ENCODE assay signal across 1 cellular context in the genomic region with DNA sequence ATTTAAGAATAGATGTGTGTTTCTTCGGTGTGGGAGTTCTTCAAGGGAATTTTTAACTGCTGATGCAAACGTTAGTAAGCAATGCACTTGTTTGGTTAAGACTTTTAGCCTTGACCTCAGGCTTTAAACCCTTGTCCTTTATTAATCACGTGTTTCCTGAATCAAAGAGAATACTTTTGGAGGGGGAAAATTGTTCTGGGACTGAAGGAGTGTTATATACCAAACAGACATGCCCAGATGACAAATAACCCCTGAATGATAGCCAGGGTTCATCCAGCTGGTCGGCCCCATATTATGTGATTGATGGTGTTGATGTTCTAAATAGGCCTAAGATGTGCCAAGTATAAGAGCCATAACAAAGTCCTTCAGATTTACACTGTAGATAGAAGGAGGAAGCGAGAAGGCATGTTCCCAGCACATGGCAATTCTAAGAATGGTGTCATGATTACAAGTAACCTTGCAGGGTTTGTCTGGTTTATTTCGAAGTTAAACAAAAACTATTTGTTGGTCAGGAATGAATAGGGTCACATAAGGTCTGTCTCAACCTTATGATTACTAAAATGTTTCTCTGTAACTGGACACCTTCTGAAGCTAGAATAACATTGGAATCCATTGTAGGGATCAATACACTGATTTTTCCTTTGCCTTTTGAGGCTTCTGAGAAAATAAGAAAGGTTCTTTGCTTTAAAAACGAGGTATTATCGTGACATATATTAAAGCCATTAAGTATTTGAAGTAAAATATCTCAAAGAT.
TF ChIP-seq lines count a peak whose summit lies in the region.

No MANE protein-coding gene starts in this region.

TF ChIP-seq in H1, 55 proteins besides CTCF, POLR2A, EP300 and RAD21 (continued from another document):
- TF ChIP-seq MAFK (IDR thresholded peaks at IDR 0.05; ENCODE audit: low read depth, low read length) (no peak), PHF8 (conservative IDR thresholded peaks at IDR 0.05; ENCODE audit: low read depth, low read length) (no peak), CBX8 (IDR thresholded peaks at IDR 0.05; ENCODE audit: borderline replicate concordance, low read depth, low read length) (no peak), CREB1 (IDR thresholded peaks at IDR 0.05) (no peak), CEBPB (IDR thresholded peaks at IDR 0.05; ENCODE audit: low read depth, low read length) (no peak)
- TF ChIP-seq, protein P1, sequence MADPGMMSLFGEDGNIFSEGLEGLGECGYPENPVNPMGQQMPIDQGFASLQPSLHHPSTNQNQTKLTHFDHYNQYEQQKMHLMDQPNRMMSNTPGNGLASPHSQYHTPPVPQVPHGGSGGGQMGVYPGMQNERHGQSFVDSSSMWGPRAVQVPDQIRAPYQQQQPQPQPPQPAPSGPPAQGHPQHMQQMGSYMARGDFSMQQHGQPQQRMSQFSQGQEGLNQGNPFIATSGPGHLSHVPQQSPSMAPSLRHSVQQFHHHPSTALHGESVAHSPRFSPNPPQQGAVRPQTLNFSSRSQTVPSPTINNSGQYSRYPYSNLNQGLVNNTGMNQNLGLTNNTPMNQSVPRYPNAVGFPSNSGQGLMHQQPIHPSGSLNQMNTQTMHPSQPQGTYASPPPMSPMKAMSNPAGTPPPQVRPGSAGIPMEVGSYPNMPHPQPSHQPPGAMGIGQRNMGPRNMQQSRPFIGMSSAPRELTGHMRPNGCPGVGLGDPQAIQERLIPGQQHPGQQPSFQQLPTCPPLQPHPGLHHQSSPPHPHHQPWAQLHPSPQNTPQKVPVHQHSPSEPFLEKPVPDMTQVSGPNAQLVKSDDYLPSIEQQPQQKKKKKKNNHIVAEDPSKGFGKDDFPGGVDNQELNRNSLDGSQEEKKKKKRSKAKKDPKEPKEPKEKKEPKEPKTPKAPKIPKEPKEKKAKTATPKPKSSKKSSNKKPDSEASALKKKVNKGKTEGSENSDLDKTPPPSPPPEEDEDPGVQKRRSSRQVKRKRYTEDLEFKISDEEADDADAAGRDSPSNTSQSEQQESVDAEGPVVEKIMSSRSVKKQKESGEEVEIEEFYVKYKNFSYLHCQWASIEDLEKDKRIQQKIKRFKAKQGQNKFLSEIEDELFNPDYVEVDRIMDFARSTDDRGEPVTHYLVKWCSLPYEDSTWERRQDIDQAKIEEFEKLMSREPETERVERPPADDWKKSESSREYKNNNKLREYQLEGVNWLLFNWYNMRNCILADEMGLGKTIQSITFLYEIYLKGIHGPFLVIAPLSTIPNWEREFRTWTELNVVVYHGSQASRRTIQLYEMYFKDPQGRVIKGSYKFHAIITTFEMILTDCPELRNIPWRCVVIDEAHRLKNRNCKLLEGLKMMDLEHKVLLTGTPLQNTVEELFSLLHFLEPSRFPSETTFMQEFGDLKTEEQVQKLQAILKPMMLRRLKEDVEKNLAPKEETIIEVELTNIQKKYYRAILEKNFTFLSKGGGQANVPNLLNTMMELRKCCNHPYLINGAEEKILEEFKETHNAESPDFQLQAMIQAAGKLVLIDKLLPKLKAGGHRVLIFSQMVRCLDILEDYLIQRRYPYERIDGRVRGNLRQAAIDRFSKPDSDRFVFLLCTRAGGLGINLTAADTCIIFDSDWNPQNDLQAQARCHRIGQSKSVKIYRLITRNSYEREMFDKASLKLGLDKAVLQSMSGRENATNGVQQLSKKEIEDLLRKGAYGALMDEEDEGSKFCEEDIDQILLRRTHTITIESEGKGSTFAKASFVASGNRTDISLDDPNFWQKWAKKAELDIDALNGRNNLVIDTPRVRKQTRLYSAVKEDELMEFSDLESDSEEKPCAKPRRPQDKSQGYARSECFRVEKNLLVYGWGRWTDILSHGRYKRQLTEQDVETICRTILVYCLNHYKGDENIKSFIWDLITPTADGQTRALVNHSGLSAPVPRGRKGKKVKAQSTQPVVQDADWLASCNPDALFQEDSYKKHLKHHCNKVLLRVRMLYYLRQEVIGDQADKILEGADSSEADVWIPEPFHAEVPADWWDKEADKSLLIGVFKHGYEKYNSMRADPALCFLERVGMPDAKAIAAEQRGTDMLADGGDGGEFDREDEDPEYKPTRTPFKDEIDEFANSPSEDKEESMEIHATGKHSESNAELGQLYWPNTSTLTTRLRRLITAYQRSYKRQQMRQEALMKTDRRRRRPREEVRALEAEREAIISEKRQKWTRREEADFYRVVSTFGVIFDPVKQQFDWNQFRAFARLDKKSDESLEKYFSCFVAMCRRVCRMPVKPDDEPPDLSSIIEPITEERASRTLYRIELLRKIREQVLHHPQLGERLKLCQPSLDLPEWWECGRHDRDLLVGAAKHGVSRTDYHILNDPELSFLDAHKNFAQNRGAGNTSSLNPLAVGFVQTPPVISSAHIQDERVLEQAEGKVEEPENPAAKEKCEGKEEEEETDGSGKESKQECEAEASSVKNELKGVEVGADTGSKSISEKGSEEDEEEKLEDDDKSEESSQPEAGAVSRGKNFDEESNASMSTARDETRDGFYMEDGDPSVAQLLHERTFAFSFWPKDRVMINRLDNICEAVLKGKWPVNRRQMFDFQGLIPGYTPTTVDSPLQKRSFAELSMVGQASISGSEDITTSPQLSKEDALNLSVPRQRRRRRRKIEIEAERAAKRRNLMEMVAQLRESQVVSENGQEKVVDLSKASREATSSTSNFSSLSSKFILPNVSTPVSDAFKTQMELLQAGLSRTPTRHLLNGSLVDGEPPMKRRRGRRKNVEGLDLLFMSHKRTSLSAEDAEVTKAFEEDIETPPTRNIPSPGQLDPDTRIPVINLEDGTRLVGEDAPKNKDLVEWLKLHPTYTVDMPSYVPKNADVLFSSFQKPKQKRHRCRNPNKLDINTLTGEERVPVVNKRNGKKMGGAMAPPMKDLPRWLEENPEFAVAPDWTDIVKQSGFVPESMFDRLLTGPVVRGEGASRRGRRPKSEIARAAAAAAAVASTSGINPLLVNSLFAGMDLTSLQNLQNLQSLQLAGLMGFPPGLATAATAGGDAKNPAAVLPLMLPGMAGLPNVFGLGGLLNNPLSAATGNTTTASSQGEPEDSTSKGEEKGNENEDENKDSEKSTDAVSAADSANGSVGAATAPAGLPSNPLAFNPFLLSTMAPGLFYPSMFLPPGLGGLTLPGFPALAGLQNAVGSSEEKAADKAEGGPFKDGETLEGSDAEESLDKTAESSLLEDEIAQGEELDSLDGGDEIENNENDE (IDR thresholded peaks at IDR 0.05; ENCODE audit: insufficient replicate concordance, low read length) = no peak
